In genomic region chr3:127044996-127045395, GRCh38 we compare ENCODE assay signal across 9 cellular contexts.
A peak's percentile ranks its signal among the peaks of the same experiment; 100 is the strongest.
DNase-seq lines count a peak whose midpoint lies in the region; ATAC-seq and TF ChIP-seq lines count a peak whose summit lies in the region.
"Had no signal": no experiment of that assay in that cellular context is flagged by ENCODE, and none has a peak within 500 bp of the region (broad histone marks: within the 10 kb centered on the region; RNA-seq: fewer than 3 reads in every experiment).

No MANE protein-coding gene starts in this region.

- 39 to 51% methylated on average over 4 of the region's 4 CpGs for WGBS in testis, 2 donors

- no peaks in the 10 kb centered on the region for H3K9me3 ChIP-seq in thoracic aorta
- H3K9me3 ChIP-seq in testis = no peaks in the 10 kb centered on the region

- ATAC-seq in thoracic aorta (ENCODE audit: insufficient number of reproducible peaks, low FRiP score, low read depth) = no peak
- no peak for ATAC-seq in HG03045 (IDR thresholded peaks at IDR 0.05; ENCODE audit: unreplicated experiment)

- H3K27me3 ChIP-seq in thoracic aorta (replicated peaks; ENCODE audit: insufficient read depth) = no peaks in the 10 kb centered on the region
- H3K27me3 ChIP-seq in testis = no peaks in the 10 kb centered on the region

- H3K4me3 ChIP-seq in fibroblast of mammary gland (ENCODE audit: control insufficient read depth, low read depth, low read length) = no peak overlapping the region
- H3K4me3 ChIP-seq in thoracic aorta = peak overlapping the region; percentile 3
- no peak overlapping the region for H3K4me3 ChIP-seq in testis

- no peaks in the 10 kb centered on the region for H3K36me3 ChIP-seq in thoracic aorta
- no peaks in the 10 kb centered on the region for H3K36me3 ChIP-seq in testis (ENCODE audit: low read depth, missing control alignments)

- H3K4me1 ChIP-seq in thoracic aorta (ENCODE audit: control insufficient read depth in 1 of 2, low read depth in 2 of 2) (peaks cover 17 to 36% of the 10 kb centered on the region in 2 donors), testis (peaks cover 7% of the 10 kb centered on the region)

- intact Hi-C loops in testis (cut with DNase I; ENCODE audit: low total_unique reads) = no loop called here

- DNase-seq in NCI-H510A treated with DMSO at 0.1 percent for 48 hours (lab: John Stamatoyannopoulos, UW) (peak; percentile 15), NCI-H510A (lab: John Stamatoyannopoulos, UW) (no peak), NCI-H69 (lab: John Stamatoyannopoulos, UW) (peak; percentile 86), fibroblast of mammary gland (ENCODE audit: low read depth) (peak; percentile 15), thoracic aorta (ENCODE audit: low spot score) (no peak), testis (no peak), ureter (ENCODE audit: low spot score) (no peak)
- DNase-seq: activated CD8-positive, alpha-beta memory T cell treated with anti-CD3 and anti-CD28 coated beads, Interleukin-2, amount 50 U/mL, for 4 hours had no signal

- H3K27ac ChIP-seq in thoracic aorta (peak overlapping the region; percentile 82), testis (no peak overlapping the region)

- TF ChIP-seq CTCF in fibroblast of mammary gland (conservative IDR thresholded peaks at IDR 0.05; ENCODE audit: control insufficient read depth, insufficient read depth, low read depth, low read length) (no peak), thoracic aorta (IDR thresholded peaks at IDR 0.05) (no peak), testis (IDR thresholded peaks at IDR 0.05) (no peak)

- TF ChIP-seq POLR2A in testis (IDR thresholded peaks at IDR 0.05) = no peak

Comparison
In these comparisons a context has a peak if more than half of its experiments do, and no peak if none do; other contexts are left out.
1. DNase-seq: peak in NCI-H510A treated with DMSO at 0.1 percent for 48 hours (single experiment), NCI-H69 (single experiment) and fibroblast of mammary gland (single experiment); none in NCI-H510A (single experiment), thoracic aorta (single experiment), testis (single experiment) and ureter (single experiment).
2. H3K27ac ChIP-seq: peak in thoracic aorta (2 of 2); none in testis (0 of 2).